In the genomic region with DNA sequence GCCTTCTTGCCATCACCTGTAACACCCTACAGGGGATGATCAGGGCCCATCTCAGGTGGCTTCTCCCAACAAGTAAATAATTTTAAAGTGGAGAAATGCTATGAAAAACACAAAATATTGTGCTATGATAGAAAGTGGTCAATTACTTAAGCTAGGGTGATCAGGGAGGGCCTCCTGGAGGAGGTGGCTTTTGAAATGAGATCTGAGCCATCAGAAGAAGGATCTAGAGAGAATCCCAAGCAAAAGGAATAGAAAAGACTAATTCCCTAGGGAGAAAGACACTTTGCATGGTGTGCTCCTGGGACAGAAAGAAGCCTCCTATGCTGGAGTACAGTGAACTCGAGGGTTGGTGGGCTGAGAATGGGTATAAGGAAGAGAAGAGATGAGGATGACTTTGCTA, we compare ENCODE assay signal across 36 cellular contexts. TPM values are rescaled to one million over a fixed set of nuclear protein-coding genes. Genes with fewer than 3 reads are reported as not detected.
"Had no signal": no experiment of that assay in that cellular context is flagged by ENCODE, and none has a peak within 500 bp of the region (broad histone marks: within the 10 kb centered on the region; RNA-seq: fewer than 3 reads in every experiment).

No MANE protein-coding gene starts in this region.

- H3K27me3 ChIP-seq: MG63 had no signal

- H3K4me3 ChIP-seq: MG63 had no signal

- H3K9me3 ChIP-seq: MG63 had no signal

- DNase-seq: Karpas-422, Kasumi-1, MG63, MM.1S, MV-4-11, NCI-H1048, NCI-H1092, NCI-H1092 treated with DMSO at 0.1 percent for 48 hours, NCI-H1105, NCI-H1105 treated with DMSO at 0.1 percent for 48 hours, NCI-H1417, NCI-H1417 treated with DMSO at 0.1 percent for 48 hours, NCI-H1436, NCI-H1436 treated with DMSO at 0.1 percent for 48 hours, NCI-H146, NCI-H1694, NCI-H1694 treated with DMSO at 0.1 percent for 48 hours, NCI-H187, NCI-H187 treated with DMSO at 0.1 percent for 48 hours, NCI-H1930, NCI-H2029, NCI-H2029 treated with DMSO at 0.1 percent for 48 hours, NCI-H2081, NCI-H2081 treated with DMSO at 0.1 percent for 48 hours, NCI-H2107, NCI-H2171, NCI-H2171 treated with DMSO at 0.1 percent for 48 hours, NCI-H2227 treated with DMSO at 0.1 percent for 48 hours, NCI-H226, NCI-H345, NCI-H446, NCI-H446 treated with DMSO at 0.1 percent for 48 hours, NCI-H510A, NCI-H510A treated with DMSO at 0.1 percent for 48 hours, NCI-H524 had no signal

- H3K36me3 ChIP-seq: MG63 had no signal

RNA-seq across cellular contexts. Expression of a gene that starts 7.5 kb away (rescaled TPM):
- total RNA-seq: MCF 10A had no signal
